Comparison of ENCODE assay signal across 9 cellular contexts in genomic region chr18:12606592-12607315, GRCh38. TPM values are rescaled to one million over a fixed set of nuclear protein-coding genes. Genes with fewer than 3 reads are reported as not detected.
DNase-seq lines count a peak whose midpoint lies in the region; ATAC-seq, FAIRE-seq and TF ChIP-seq lines count a peak whose summit lies in the region.
"Had no signal": no experiment of that assay in that cellular context is flagged by ENCODE, and none has a peak within 500 bp of the region (broad histone marks: within the 10 kb centered on the region; RNA-seq: fewer than 3 reads in every experiment).

No MANE protein-coding gene starts in this region.

- H3K27me3 ChIP-seq in heart left ventricle (no peaks in the 10 kb centered on the region), ascending aorta (no peaks in the 10 kb centered on the region)

- H3K4me1 ChIP-seq in heart left ventricle (peaks cover 0 to 36% (median 10%) of the 10 kb centered on the region in 12 donors), ascending aorta (peaks cover 0 to 6% of the 10 kb centered on the region in 2 donors)

- TF ChIP-seq POLR2A in heart left ventricle (IDR thresholded peaks at IDR 0.05) = no peak
- TF ChIP-seq POLR2A in GM18505 (IDR thresholded peaks at IDR 0.05; ENCODE audit: borderline replicate concordance, extremely low read depth, insufficient read depth, insufficient read length) = no peak

- H3K36me3 ChIP-seq in heart left ventricle (no peaks in the 10 kb centered on the region), ascending aorta (no peaks in the 10 kb centered on the region)

- intact Hi-C loops in heart left ventricle (cut with DNase I) (no loop called here), Right ventricle myocardium inferior (cut with DNase I) (no loop called here), ascending aorta (cut with DNase I) (no loop called here), left colon (cut with DNase I, micrococcal nuclease) (no loop called here)

- H3K27ac ChIP-seq in heart left ventricle (peak overlapping the region in 8 of 12 donors; percentile 1 to 90 (median 30)), ascending aorta (peak overlapping the region; percentile 24 to 50)

- H3K4me3 ChIP-seq in heart left ventricle = no peak overlapping the region
- no peak overlapping the region for H3K4me3 ChIP-seq in ascending aorta

- peak; percentile 26 to 57 (median 35) for ATAC-seq in heart left ventricle
- ATAC-seq in Right ventricle myocardium inferior = no peak
- ATAC-seq in left colon = peak; percentile 37
- ATAC-seq in GM18505 (IDR thresholded peaks at IDR 0.05; ENCODE audit: unreplicated experiment) = no peak

- DNase-seq in heart left ventricle = no peak
- DNase-seq in Right ventricle myocardium inferior (ENCODE audit: missing footprints) = no peak
- no peak for DNase-seq in ascending aorta (ENCODE audit: low spot score in 2 of 2)
- no peak for DNase-seq in left colon
- DNase-seq in urothelium cell line (ENCODE audit: low spot score) = no peak
- DNase-seq in NCI-H524 treated with DMSO at 0.1 percent for 48 hours (lab: John Stamatoyannopoulos, UW) = no peak
- no peak for DNase-seq in NCI-H526 (lab: John Stamatoyannopoulos, UW)
- DNase-seq: DMS79 had no signal

- no peak for TF ChIP-seq CTCF in heart left ventricle (IDR thresholded peaks at IDR 0.05)
- no peak for TF ChIP-seq CTCF in ascending aorta (IDR thresholded peaks at IDR 0.05)

- H3K9me3 ChIP-seq in heart left ventricle (no peaks in the 10 kb centered on the region), ascending aorta (no peaks in the 10 kb centered on the region)

- WGBS in heart left ventricle, 4 donors = 72 to 77% (median 75%) methylated on average over 10 of the region's 10 CpGs

- peak; percentile 68 for FAIRE-seq in urothelium cell line (lab: Jason Lieb, UNC)

RNA-seq across cellular contexts. Expression of gene SPIRE1, which starts 51.2 kb away (rescaled TPM):
- total RNA-seq in heart left ventricle (10 to 100 TPM; 35.8 to 67.6 (median 48.0) TPM), Right ventricle myocardium inferior (43.7 TPM), ascending aorta (16.9 TPM), left colon (10 to 100 TPM in 1 of 2 donors, 1 to 10 TPM in 1; 5.0 to 13.3 TPM)
- polyA plus RNA-seq in heart left ventricle = 10 to 100 TPM in 1 of 2 donors, 1 to 10 TPM in 1; 8.3 to 28.2 TPM

Comparison
In these comparisons a context has a peak if more than half of its experiments do, and no peak if none do; other contexts are left out.
1. ATAC-seq: peak in heart left ventricle (4 of 4) and left colon (single experiment); none in Right ventricle myocardium inferior (single experiment) and GM18505 (single experiment).